In the genomic region with DNA sequence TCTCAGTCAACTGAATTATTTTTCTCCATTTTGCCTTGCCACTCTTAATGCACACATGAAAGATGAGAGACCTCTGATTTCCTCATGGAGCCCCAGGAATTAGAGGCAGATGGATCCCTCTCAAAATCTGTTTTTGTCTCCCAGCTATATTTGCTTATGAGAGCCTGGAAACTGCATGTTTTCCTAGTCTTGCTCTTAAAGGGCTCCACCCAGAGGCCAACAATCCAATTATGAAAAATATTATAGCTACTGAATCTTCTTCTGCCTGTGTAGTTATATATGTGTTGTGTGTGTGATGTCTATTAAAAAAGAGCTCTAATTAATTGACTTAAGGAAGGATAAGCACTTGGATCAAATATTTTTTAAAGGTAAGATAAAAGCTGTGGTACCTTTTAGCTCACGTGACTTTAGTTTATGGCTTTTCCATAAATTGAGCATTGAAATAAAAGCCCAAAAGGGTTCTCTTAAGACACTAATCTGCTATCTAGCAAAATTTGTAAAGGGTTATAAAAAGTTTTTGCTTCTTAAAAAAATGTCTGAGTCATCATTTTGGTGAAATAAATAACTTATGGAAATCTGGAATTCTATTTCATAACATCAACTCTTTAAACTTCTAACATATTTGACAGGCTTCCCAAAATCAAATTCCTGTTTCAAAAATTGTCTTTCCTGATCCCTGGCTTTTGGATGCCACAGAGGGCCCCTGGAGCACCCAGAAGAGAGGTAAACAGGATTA, we compare ENCODE assay signal across 11 cellular contexts. TPM values are rescaled to one million over a fixed set of nuclear protein-coding genes. Genes with fewer than 3 reads are reported as not detected.
DNase-seq lines count a peak whose midpoint lies in the region; ATAC-seq, FAIRE-seq and TF ChIP-seq lines count a peak whose summit lies in the region.
"Had no signal": no experiment of that assay in that cellular context is flagged by ENCODE, and none has a peak within 500 bp of the region (broad histone marks: within the 10 kb centered on the region; RNA-seq: fewer than 3 reads in every experiment).

No MANE protein-coding gene starts in this region.

- no peak overlapping the region for H2AFZ ChIP-seq in endothelial cell of umbilical vein (ENCODE audit: low read depth, low read length)

- H3K4me3 Mint-ChIP-seq in Calu3 (ENCODE audit: low read depth, unreplicated experiment), result no peak overlapping the region

- H3K27ac ChIP-seq in endothelial cell of umbilical vein (ENCODE audit: insufficient read depth, low read depth, low read length), result no peak overlapping the region

- no peaks in the 10 kb centered on the region for H3K36me3 Mint-ChIP-seq in Calu3 (ENCODE audit: insufficient read depth, unreplicated experiment)

- no peaks in the 10 kb centered on the region for H3K36me3 ChIP-seq in endothelial cell of umbilical vein (ENCODE audit: control insufficient read depth in 2 of 2, extremely low read depth in 1 of 2, insufficient read depth in 2 of 2, low read length in 2 of 2)

- ATAC-seq in GM21529 (IDR thresholded peaks at IDR 0.05; ENCODE audit: unreplicated experiment) (no peak), HG03571 (IDR thresholded peaks at IDR 0.05; ENCODE audit: unreplicated experiment) (no peak)
- no peak for ATAC-seq in activated CD4-positive, CD25-positive, alpha-beta regulatory T cell treated with anti-CD3 and anti-CD28 coated beads, Interleukin-2, amount 50 U/mL, for 24 hours
- ATAC-seq: left ventricle myocardium superior, Right ventricle myocardium inferior had no signal

- H3K4me3 ChIP-seq in AG10803 (ENCODE audit: low read length), result no peak overlapping the region
- H3K4me3 ChIP-seq in endothelial cell of umbilical vein (replicated peaks in 1 of 3; ENCODE audit: insufficient read depth in 1 of 3, low read depth in 1 of 3, low read length in 3 of 3), result no peak overlapping the region

- H3K9ac ChIP-seq in endothelial cell of umbilical vein (replicated peaks; ENCODE audit: extremely low read depth, insufficient read depth, low read length), result no peak overlapping the region

- no peak overlapping the region for H3K27ac Mint-ChIP-seq in Calu3 (ENCODE audit: unreplicated experiment)

- peaks cover 46% of the 10 kb centered on the region for H3K27me3 Mint-ChIP-seq in Calu3 (ENCODE audit: unreplicated experiment)

- DNase-seq in AG10803 (ENCODE audit: low read depth) (no peak), HCEC 1CT (peak; percentile 23), NCI-H69 (lab: John Stamatoyannopoulos, UW) (peak; percentile 90), endothelial cell of umbilical vein (ENCODE audit: low read depth, low spot score) (peak; percentile 13), Calu3 (no peak)
- DNase-seq: left ventricle myocardium superior had no signal

- peak; percentile 37 for TF ChIP-seq CTCF in AG10803 (conservative IDR thresholded peaks at IDR 0.05; ENCODE audit: low read length)
- peak in 1 of 2 donors; percentile 10 for TF ChIP-seq CTCF in endothelial cell of umbilical vein (IDR thresholded peaks at IDR 0.05; ENCODE audit: extremely low read depth in 1 of 2, insufficient read depth in 1 of 2, low read depth in 1 of 2, low read length in 2 of 2)
- no peak for TF ChIP-seq CTCF in Calu3 (IDR thresholded peaks at IDR 0.05; ENCODE audit: unreplicated experiment)

- POLR2A ChIA-PET in endothelial cell of umbilical vein (lab: Charles Lee), result no interaction called here

- H3K4me1 Mint-ChIP-seq in Calu3 (ENCODE audit: low read depth, unreplicated experiment), result no peaks in the 10 kb centered on the region

- H3K79me2 ChIP-seq in endothelial cell of umbilical vein (ENCODE audit: control insufficient read depth, insufficient read depth, low read length), result no peaks in the 10 kb centered on the region

- H3K9me3 ChIP-seq in endothelial cell of umbilical vein (replicated peaks; ENCODE audit: control insufficient read depth, insufficient read depth, low read length), result no peaks in the 10 kb centered on the region

- dilution Hi-C loops in endothelial cell of umbilical vein (cut with MboI; ENCODE audit: extremely low pct_ligation_motif_present, low sequenced_read_pairs), result no loop called here

- no peak for TF ChIP-seq POLR2A in endothelial cell of umbilical vein (IDR thresholded peaks at IDR 0.05; ENCODE audit: low read depth, low read length)

- no peaks in the 10 kb centered on the region for H3K9me1 ChIP-seq in endothelial cell of umbilical vein (replicated peaks; ENCODE audit: control insufficient read depth, extremely low read depth, insufficient read depth, low read length)

- intact Hi-C loops in endothelial cell of umbilical vein (cut with micrococcal nuclease), result no loop called here
- intact Hi-C loops in Calu3 (cut with micrococcal nuclease; ENCODE audit: unreplicated experiment), result no loop called here

- no peak overlapping the region for H3K4me2 ChIP-seq in endothelial cell of umbilical vein (ENCODE audit: insufficient read depth, low read length)

- BruUV-seq in endothelial cell of umbilical vein (replicated peaks; lab: Mats Ljungman, UMichigan) (no TSS peak), Calu3 (replicated peaks; lab: Mats Ljungman, UMichigan) (no TSS peak)

- peak; percentile 70 for FAIRE-seq in endothelial cell of umbilical vein (lab: Jason Lieb, UNC)

- H3K27me3 ChIP-seq in endothelial cell of umbilical vein (ENCODE audit: control insufficient read depth in 2 of 2, insufficient read depth in 2 of 2, low read length in 2 of 2), result peaks cover 13 to 17% of the 10 kb centered on the region in 2 experiments

- H3K4me1 ChIP-seq in endothelial cell of umbilical vein (ENCODE audit: control insufficient read depth, extremely low read depth, insufficient read depth, low read length), result no peaks in the 10 kb centered on the region

- H4K20me1 ChIP-seq in endothelial cell of umbilical vein (replicated peaks; ENCODE audit: control insufficient read depth, extremely low read depth, insufficient read depth, low read length), result no peaks in the 10 kb centered on the region

- H3K9me3 Mint-ChIP-seq in Calu3 (ENCODE audit: low read depth, unreplicated experiment), result no peaks in the 10 kb centered on the region

- CTCF ChIA-PET in endothelial cell of umbilical vein (lab: Charles Lee) (interaction anchor here (0.6 to 2.6 kb wide), 23 partner anchors 9 to 302 kb away, joined by 3 to 25 read pairs (median 4); partner anchors contain the start of gene TSPEAR), Calu3 (lab: Charles Lee) (interaction anchor here (0.8 to 1.1 kb wide), 4 partner anchors 10 to 232 kb away, joined by 3 to 8 read pairs (median 4); partner anchors contain the start of gene KRTAP12-2)

TF ChIP-seq in endothelial cell of umbilical vein, 7 proteins besides CTCF, POLR2A, EP300 and RAD21:
- TF ChIP-seq JUN (IDR thresholded peaks at IDR 0.05; ENCODE audit: borderline replicate concordance, insufficient read depth, insufficient read length, low read depth) (no peak), MAX (IDR thresholded peaks at IDR 0.05; ENCODE audit: insufficient read depth, insufficient read length) (no peak), MYC (IDR thresholded peaks at IDR 0.05; ENCODE audit: low read depth, low read length) (no peak)
TF ChIP-seq in endothelial cell of umbilical vein: peak in this region for 0.

RNA-seq across cellular contexts. Expression of gene TSPEAR, which starts 31.2 kb away (rescaled TPM):
- total RNA-seq in endothelial cell of umbilical vein (not detected in 2 replicates), Calu3 (2022) (not detected in 2 replicates)
- polyA plus RNA-seq in endothelial cell of umbilical vein, result 0.01 TPM in 1 of 2 replicates, not detected in the other
- polyA plus RNA-seq in endothelial cell of umbilical vein (2011; cell fraction: cytosol; rRNA removed), result not detected in 2 replicates
- polyA plus RNA-seq in endothelial cell of umbilical vein (2011; cell fraction: nucleus; rRNA removed), result not detected in 2 replicates
- 0.08 TPM in 1 of 2 replicates, not detected in the other for polyA plus RNA-seq in endothelial cell of umbilical vein (2012)
- polyA minus RNA-seq in endothelial cell of umbilical vein, result not detected in 2 replicates
- not detected for polyA minus RNA-seq in endothelial cell of umbilical vein (2011; cell fraction: cytosol; rRNA and poly(A)+ RNA removed)
- not detected in 2 replicates for polyA minus RNA-seq in endothelial cell of umbilical vein (2011; cell fraction: nucleus; rRNA and poly(A)+ RNA removed)

RNA-seq across cellular contexts. Expression of gene KRTAP10-12, which starts 45.6 kb away (rescaled TPM):
- not detected in 2 replicates for total RNA-seq in endothelial cell of umbilical vein
- polyA plus RNA-seq in endothelial cell of umbilical vein, result not detected in 2 replicates
- polyA plus RNA-seq in endothelial cell of umbilical vein (2011; cell fraction: cytosol; rRNA removed), result not detected in 2 replicates
- not detected in 2 replicates for polyA plus RNA-seq in endothelial cell of umbilical vein (2011; cell fraction: nucleus; rRNA removed)
- polyA plus RNA-seq in endothelial cell of umbilical vein (2012), result not detected in 2 replicates
- not detected in 2 replicates for polyA minus RNA-seq in endothelial cell of umbilical vein
- polyA minus RNA-seq in endothelial cell of umbilical vein (2011; cell fraction: cytosol; rRNA and poly(A)+ RNA removed), result not detected
- polyA minus RNA-seq in endothelial cell of umbilical vein (2011; cell fraction: nucleus; rRNA and poly(A)+ RNA removed), result not detected in 2 replicates
- total RNA-seq in Calu3 (2022), result not detected in 2 replicates
- total RNA-seq: left ventricle myocardium superior, Right ventricle myocardium inferior had no signal
- polyA plus RNA-seq: adipose tissue had no signal

RNA-seq across cellular contexts. Expression of gene UBE2G2, which starts 59.0 kb away (rescaled TPM):
- 114 and 117 TPM in 2 replicates for total RNA-seq in endothelial cell of umbilical vein
- polyA plus RNA-seq in endothelial cell of umbilical vein, result 86.4 and 95.0 TPM in 2 replicates
- polyA plus RNA-seq in endothelial cell of umbilical vein (2011; cell fraction: cytosol; rRNA removed), result 90.1 and 97.5 TPM in 2 replicates
- polyA plus RNA-seq in endothelial cell of umbilical vein (2011; cell fraction: nucleus; rRNA removed), result 200 and 203 TPM in 2 replicates
- 126 and 142 TPM in 2 replicates for polyA plus RNA-seq in endothelial cell of umbilical vein (2012)
- 158 TPM in 2 replicates for polyA minus RNA-seq in endothelial cell of umbilical vein
- polyA minus RNA-seq in endothelial cell of umbilical vein (2011; cell fraction: cytosol; rRNA and poly(A)+ RNA removed), result 57.2 TPM
- polyA minus RNA-seq in endothelial cell of umbilical vein (2011; cell fraction: nucleus; rRNA and poly(A)+ RNA removed), result 87.5 and 102 TPM in 2 replicates
- 61.7 and 70.8 TPM in 2 replicates for total RNA-seq in Calu3 (2022)

Comparison
In these comparisons a context has a peak if more than half of its experiments do, and no peak if none do; other contexts are left out.
1. DNase-seq: peak in HCEC 1CT (single experiment), NCI-H69 (single experiment) and endothelial cell of umbilical vein (single experiment); none in AG10803 (single experiment) and Calu3 (single experiment).